Comparison of ENCODE assay signal across 1 cellular context in the genomic region with DNA sequence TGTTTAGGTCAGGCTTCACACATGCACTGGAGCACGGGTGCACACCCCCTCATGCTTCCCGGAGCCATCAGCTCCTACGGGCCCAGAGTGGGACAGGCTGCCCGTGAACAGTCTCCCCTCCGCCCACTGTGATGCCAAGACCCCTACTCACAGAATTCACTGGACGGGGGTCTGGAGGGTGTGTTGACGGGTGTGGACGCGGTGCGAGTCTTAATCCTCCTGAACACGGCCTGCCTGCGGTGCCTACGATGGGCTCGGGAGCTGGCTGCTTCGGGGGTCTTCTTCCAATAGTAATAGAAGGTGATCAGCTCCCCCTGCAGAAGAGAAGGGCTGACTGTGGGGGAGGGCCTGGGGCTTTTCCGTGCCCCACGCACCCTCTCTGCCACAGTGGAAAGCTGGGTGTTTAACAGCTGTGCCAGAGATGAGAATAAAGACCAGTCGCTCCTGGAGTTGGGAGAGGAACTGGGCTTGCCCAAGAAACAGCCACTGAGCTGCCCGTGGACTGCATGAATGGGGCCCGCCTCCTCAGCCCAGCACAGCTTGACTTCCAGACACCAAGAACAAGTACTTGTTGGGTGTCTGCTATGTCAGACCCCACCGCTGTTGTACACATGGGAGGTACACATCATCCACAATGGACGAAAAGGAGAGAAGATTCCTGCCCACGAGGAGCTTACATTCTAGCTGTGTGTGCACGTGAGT.
TF ChIP-seq lines count a peak whose summit lies in the region.

No MANE protein-coding gene starts in this region.

TF ChIP-seq in IMR-90, 13 proteins besides CTCF, POLR2A, EP300 and RAD21:
- no peak for TF ChIP-seq SMC3 (IDR thresholded peaks at IDR 0.05; ENCODE audit: low read depth, low read length)
- no peak for TF ChIP-seq FOS (IDR thresholded peaks at IDR 0.05; ENCODE audit: low read depth, low read length)
- no peak for TF ChIP-seq RFX5 (IDR thresholded peaks at IDR 0.05; ENCODE audit: low read depth, low read length)
- TF ChIP-seq, protein P1, sequence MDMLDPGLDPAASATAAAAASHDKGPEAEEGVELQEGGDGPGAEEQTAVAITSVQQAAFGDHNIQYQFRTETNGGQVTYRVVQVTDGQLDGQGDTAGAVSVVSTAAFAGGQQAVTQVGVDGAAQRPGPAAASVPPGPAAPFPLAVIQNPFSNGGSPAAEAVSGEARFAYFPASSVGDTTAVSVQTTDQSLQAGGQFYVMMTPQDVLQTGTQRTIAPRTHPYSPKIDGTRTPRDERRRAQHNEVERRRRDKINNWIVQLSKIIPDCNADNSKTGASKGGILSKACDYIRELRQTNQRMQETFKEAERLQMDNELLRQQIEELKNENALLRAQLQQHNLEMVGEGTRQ (IDR thresholded peaks at IDR 0.05; ENCODE audit: low read depth, low read length), result no peak
- TF ChIP-seq CHD1 (IDR thresholded peaks at IDR 0.05; ENCODE audit: low read depth, low read length), result no peak
- no peak for TF ChIP-seq NFE2L2 (IDR thresholded peaks at IDR 0.05; ENCODE audit: low read depth, low read length)
- no peak for TF ChIP-seq MXI1 (IDR thresholded peaks at IDR 0.05; ENCODE audit: borderline replicate concordance, low read depth, low read length)
- TF ChIP-seq CEBPB (IDR thresholded peaks at IDR 0.05; ENCODE audit: low read depth, low read length), result no peak
